In genomic region chr17:38751803-38752118, GRCh38 we compare ENCODE assay signal across 8 cellular contexts. TPM values are rescaled to one million over a fixed set of nuclear protein-coding genes. Genes with fewer than 3 reads are reported as not detected.
DNase-seq lines count a peak whose midpoint lies in the region; ATAC-seq lines count a peak whose summit lies in the region.

No MANE protein-coding gene starts in this region.

- DNase-seq in NCI-H526 (lab: John Stamatoyannopoulos, UW) (peak; percentile 71 to 88), dedifferentiated amniotic fluid mesenchymal stem cell (ENCODE audit: extremely low spot score) (peak; percentile 89), left lobe of liver (ENCODE audit: low spot score) (peak; percentile 84)
- DNase-seq in activated CD4-positive, alpha-beta T cell treated with anti-CD3 and anti-CD28 coated beads, Interleukin-2, amount 50 U/mL, for 1 hour, result peak; percentile 84
- DNase-seq in stimulated activated CD4-positive, alpha-beta T cell treated with anti-CD3 and anti-CD28 coated beads, Interleukin-2, amount 100 ng/mL, for 24 hours, result peak; percentile 89 to 90

- peak; percentile 22 for ATAC-seq in HG03342 (IDR thresholded peaks at IDR 0.05; ENCODE audit: unreplicated experiment)
- peak; percentile 52 for ATAC-seq in left lobe of liver
- ATAC-seq in HG02610 (IDR thresholded peaks at IDR 0.05; ENCODE audit: unreplicated experiment), result no peak

- H3K4me3 ChIP-seq in GM08714 (ENCODE audit: low read length), result peak overlapping the region; percentile 82

RNA-seq across cellular contexts. Expression of gene PSMB3, which starts 0.8 kb away (rescaled TPM):
- total RNA-seq in left lobe of liver, result 98.2 TPM

RNA-seq across cellular contexts. Expression of gene PCGF2, which starts 3.6 kb away (rescaled TPM):
- 4.4 TPM for total RNA-seq in left lobe of liver

RNA-seq across cellular contexts. Expression of gene CISD3, which starts 21.6 kb away (rescaled TPM):
- total RNA-seq in left lobe of liver, result 81.9 TPM

RNA-seq across cellular contexts. Expression of gene MLLT6, which starts 46.7 kb away (rescaled TPM):
- 29.5 TPM for total RNA-seq in left lobe of liver

RNA-seq across cellular contexts. Expression of gene PIP4K2B, which starts 47.6 kb away (rescaled TPM):
- total RNA-seq in left lobe of liver, result 19.8 TPM
